1 cellular context compared by ENCODE assay signal in the genomic region with DNA sequence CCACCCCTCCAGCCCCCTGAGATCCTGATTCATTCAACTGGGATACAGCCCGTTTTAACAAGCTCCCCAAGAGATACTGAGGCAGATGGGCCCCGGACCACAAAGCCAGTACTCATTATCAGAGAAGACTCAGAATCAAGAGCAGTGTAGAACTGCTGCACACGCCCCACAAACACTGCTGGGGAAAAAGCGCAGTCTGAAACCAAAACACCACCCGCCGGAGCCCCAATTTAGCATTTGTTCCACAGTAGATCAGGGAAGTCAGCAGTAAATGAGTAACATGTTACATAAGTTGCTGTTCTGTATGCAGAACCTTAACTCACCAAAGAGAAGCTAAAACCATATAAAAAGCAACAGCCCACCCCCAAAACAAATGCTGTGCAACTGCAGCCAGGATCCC.
TF ChIP-seq lines count a peak whose summit lies in the region.

No MANE protein-coding gene starts in this region.

TF ChIP-seq in GM12878, 131 proteins besides CTCF, POLR2A, EP300 and RAD21 (continued from another document):
- TF ChIP-seq ZBTB11 (CRISPR knock-in tag; IDR thresholded peaks at IDR 0.05) = no peak
- TF ChIP-seq NFYA (IDR thresholded peaks at IDR 0.05; ENCODE audit: borderline replicate concordance, low read depth, low read length) = no peak
- TF ChIP-seq NR2C1 (IDR thresholded peaks at IDR 0.05) = no peak
- TF ChIP-seq BCLAF1 (IDR thresholded peaks at IDR 0.05) = no peak
- TF ChIP-seq SMC3 (IDR thresholded peaks at IDR 0.05; ENCODE audit: borderline replicate concordance, low read length) = no peak
- TF ChIP-seq, protein P1, sequence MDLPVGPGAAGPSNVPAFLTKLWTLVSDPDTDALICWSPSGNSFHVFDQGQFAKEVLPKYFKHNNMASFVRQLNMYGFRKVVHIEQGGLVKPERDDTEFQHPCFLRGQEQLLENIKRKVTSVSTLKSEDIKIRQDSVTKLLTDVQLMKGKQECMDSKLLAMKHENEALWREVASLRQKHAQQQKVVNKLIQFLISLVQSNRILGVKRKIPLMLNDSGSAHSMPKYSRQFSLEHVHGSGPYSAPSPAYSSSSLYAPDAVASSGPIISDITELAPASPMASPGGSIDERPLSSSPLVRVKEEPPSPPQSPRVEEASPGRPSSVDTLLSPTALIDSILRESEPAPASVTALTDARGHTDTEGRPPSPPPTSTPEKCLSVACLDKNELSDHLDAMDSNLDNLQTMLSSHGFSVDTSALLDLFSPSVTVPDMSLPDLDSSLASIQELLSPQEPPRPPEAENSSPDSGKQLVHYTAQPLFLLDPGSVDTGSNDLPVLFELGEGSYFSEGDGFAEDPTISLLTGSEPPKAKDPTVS (IDR thresholded peaks at IDR 0.05; ENCODE audit: low read depth, low read length) = no peak
- no peak for TF ChIP-seq MTA3 (IDR thresholded peaks at IDR 0.05; ENCODE audit: borderline replicate concordance, low read length)
- TF ChIP-seq REST (IDR thresholded peaks at IDR 0.05; ENCODE audit: low read depth, low read length) = no peak
TF ChIP-seq in GM12878: peak in this region for 5.
